27 cellular contexts compared by ENCODE assay signal in the genomic region with DNA sequence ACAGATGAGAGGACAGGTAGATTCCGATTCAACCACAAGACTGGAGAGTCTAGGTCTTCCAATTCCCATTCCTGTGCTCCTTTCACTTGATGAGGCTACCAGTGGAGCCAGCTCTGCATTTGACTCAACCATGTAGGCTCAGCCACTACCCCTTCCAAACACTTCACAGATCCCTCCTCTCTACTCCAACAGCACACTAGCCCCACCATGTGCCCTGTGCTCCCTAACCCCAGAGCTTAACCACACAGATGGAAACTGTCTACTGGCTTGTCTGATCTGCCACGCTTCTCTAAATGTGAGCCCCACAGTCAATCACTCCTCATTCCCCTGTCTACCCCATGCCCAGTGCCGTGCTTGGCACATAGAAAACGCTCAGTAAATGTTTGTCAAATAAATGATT.
DNase-seq lines count a peak whose midpoint lies in the region; ATAC-seq and TF ChIP-seq lines count a peak whose summit lies in the region.
"Had no signal": no experiment of that assay in that cellular context is flagged by ENCODE, and none has a peak within 500 bp of the region (broad histone marks: within the 10 kb centered on the region; RNA-seq: fewer than 3 reads in every experiment).

No MANE protein-coding gene starts in this region.

- ATAC-seq in WTC11 (peak; percentile 93), HG03460 (IDR thresholded peaks at IDR 0.05; ENCODE audit: unreplicated experiment) (no peak)
- ATAC-seq: HepG2, K562 had no signal

- no peaks in the 10 kb centered on the region for H3F3A ChIP-seq in neural progenitor cell (ENCODE audit: low read depth)

- no peaks in the 10 kb centered on the region; the same call in 1 of the 2 replicates for H3K9me3 ChIP-seq in MG63
- no peaks in the 10 kb centered on the region for H3K9me3 ChIP-seq in neural progenitor cell (ENCODE audit: low read depth)
- H3K9me3 ChIP-seq: Caco-2, HAP-1, Peyer's patch, SJSA1 had no signal

- DNase-seq in DMS53 (lab: John Stamatoyannopoulos, UW), result peak; percentile 9
- no peak for DNase-seq in DMS53 treated with DMSO at 0.1 percent for 48 hours (lab: John Stamatoyannopoulos, UW; ENCODE audit: unreplicated experiment)
- peak; percentile 36 for DNase-seq in MG63
- DNase-seq in WTC11 (ENCODE audit: low spot score), result no peak
- no peak for DNase-seq in neural progenitor cell (ENCODE audit: low spot score)
- no peak for DNase-seq in GM19238 (ENCODE audit: insufficient read length, low spot score)
- no peak for DNase-seq in activated T-helper 2 cell treated with anti-CD3 and anti-CD28 coated beads, Interferon-gamma antibody, Interleukin-2, Interleukin-4, amounts not matched to agents 10 μg/mL and 5 μg/mL and 100 μg/mL, durations not matched to agents 14 hours and 24 hours and 36 hours (ENCODE audit: low spot score)
- DNase-seq: 8988T; Caco-2; CD4-positive, alpha-beta memory T cell; DMS153; EL; GF-D8; NCI-H1105; NCI-H146; NCI-H2029 treated with DMSO at 0.1 percent for 48 hours; NCI-H2171; NCI-H446; NCI-H526; Peyer's patch had no signal

- H3K79me2 ChIP-seq in neural progenitor cell (ENCODE audit: low read depth), result no peaks in the 10 kb centered on the region

- no peak overlapping the region for H2AFZ ChIP-seq in neural progenitor cell (replicated peaks)

- H3K4me3 Mint-ChIP-seq in WTC11 (no peak overlapping the region), neural progenitor cell (no peak overlapping the region)
- no peak overlapping the region for H3K4me3 Mint-ChIP-seq in activated T-helper 2 cell treated with anti-CD3 and anti-CD28 coated beads, Interferon-gamma antibody, Interleukin-2, Interleukin-4, amounts not matched to agents 10 μg/mL and 5 μg/mL and 100 μg/mL, durations not matched to agents 14 hours and 24 hours and 36 hours (ENCODE audit: low read depth)
- H3K4me3 Mint-ChIP-seq: CD4-positive, alpha-beta memory T cell had no signal

- H3K27me3 Mint-ChIP-seq in WTC11 (ENCODE audit: low read depth) (no peaks in the 10 kb centered on the region), neural progenitor cell (ENCODE audit: insufficient read depth, low read depth) (peaks cover 2% of the 10 kb centered on the region)
- no peaks in the 10 kb centered on the region for H3K27me3 Mint-ChIP-seq in activated T-helper 2 cell treated with anti-CD3 and anti-CD28 coated beads, Interferon-gamma antibody, Interleukin-2, Interleukin-4, amounts not matched to agents 10 μg/mL and 5 μg/mL and 100 μg/mL, durations not matched to agents 14 hours and 24 hours and 36 hours (ENCODE audit: low read depth)
- H3K27me3 Mint-ChIP-seq: CD4-positive, alpha-beta memory T cell had no signal

- no peaks in the 10 kb centered on the region for H3K36me3 ChIP-seq in MG63
- H3K36me3 ChIP-seq in neural progenitor cell, result no peaks in the 10 kb centered on the region
- H3K36me3 ChIP-seq: BLaER1 treated with 17β-estradiol and CSF1 and Interleukin-3, amounts not matched to agents 10 nM and 100 nM; HAP-1; Peyer's patch; SJSA1 had no signal

- CTCF ChIA-PET in WTC11 (lab: Charles Lee), result interaction anchor here (0.7 to 2.7 kb wide), 6 partner anchors 36 to 510 kb away, joined by 3 to 10 read pairs (median 4); no protein-coding TSS in a partner anchor

- no peak overlapping the region for H3K4me2 ChIP-seq in neural progenitor cell
- H3K4me2 ChIP-seq: BLaER1 treated with 17β-estradiol and CSF1 and Interleukin-3, amounts not matched to agents 10 nM and 100 nM had no signal

- no peaks in the 10 kb centered on the region for H4K20me1 ChIP-seq in neural progenitor cell (ENCODE audit: low read depth)
- H4K20me1 ChIP-seq: BLaER1 treated with 17β-estradiol and CSF1 and Interleukin-3, amounts not matched to agents 10 nM and 100 nM had no signal

- no peak overlapping the region for H3K27ac Mint-ChIP-seq in WTC11
- no peak overlapping the region for H3K27ac Mint-ChIP-seq in neural progenitor cell
- H3K27ac Mint-ChIP-seq in activated T-helper 2 cell treated with anti-CD3 and anti-CD28 coated beads, Interferon-gamma antibody, Interleukin-2, Interleukin-4, amounts not matched to agents 10 μg/mL and 5 μg/mL and 100 μg/mL, durations not matched to agents 14 hours and 24 hours and 36 hours, result no peak overlapping the region
- H3K27ac Mint-ChIP-seq: CD4-positive, alpha-beta memory T cell had no signal

- H3K27ac ChIP-seq in neural progenitor cell, result no peak overlapping the region
- H3K27ac ChIP-seq: BLaER1 treated with 17β-estradiol and CSF1 and Interleukin-3, amounts not matched to agents 10 nM and 100 nM; HL-60; Peyer's patch; SJSA1 had no signal

- no peak overlapping the region for H3K9ac ChIP-seq in neural progenitor cell
- H3K9ac ChIP-seq: BLaER1 treated with 17β-estradiol and CSF1 and Interleukin-3, amounts not matched to agents 10 nM and 100 nM had no signal

- H3K4me3 ChIP-seq in MG63, result no peak overlapping the region
- no peak overlapping the region for H3K4me3 ChIP-seq in neural progenitor cell
- H3K4me3 ChIP-seq: BLaER1 treated with 17β-estradiol and CSF1 and Interleukin-3, amounts not matched to agents 10 nM and 100 nM; HAP-1; K562; Peyer's patch; SJSA1 had no signal

- POLR2A ChIA-PET in WTC11 (lab: Charles Lee), result no interaction called here

- H3K36me3 Mint-ChIP-seq in WTC11, result no peaks in the 10 kb centered on the region
- H3K36me3 Mint-ChIP-seq in neural progenitor cell, result no peaks in the 10 kb centered on the region
- H3K36me3 Mint-ChIP-seq in activated T-helper 2 cell treated with anti-CD3 and anti-CD28 coated beads, Interferon-gamma antibody, Interleukin-2, Interleukin-4, amounts not matched to agents 10 μg/mL and 5 μg/mL and 100 μg/mL, durations not matched to agents 14 hours and 24 hours and 36 hours (ENCODE audit: low read depth), result no peaks in the 10 kb centered on the region
- H3K36me3 Mint-ChIP-seq: CD4-positive, alpha-beta memory T cell had no signal

- H3K4me1 ChIP-seq in neural progenitor cell, result no peaks in the 10 kb centered on the region
- H3K4me1 ChIP-seq: Caco-2, HAP-1, Peyer's patch, SJSA1 had no signal

- intact Hi-C loops in activated T-helper 2 cell treated with anti-CD3 and anti-CD28 coated beads, Interferon-gamma antibody, Interleukin-2, Interleukin-4, amounts not matched to agents 10 μg/mL and 5 μg/mL and 100 μg/mL, durations not matched to agents 14 hours and 24 hours and 36 hours (cut with micrococcal nuclease), result no loop called here

- H3K9me3 Mint-ChIP-seq in WTC11, result no peaks in the 10 kb centered on the region
- no peaks in the 10 kb centered on the region for H3K9me3 Mint-ChIP-seq in neural progenitor cell
- no peaks in the 10 kb centered on the region for H3K9me3 Mint-ChIP-seq in activated T-helper 2 cell treated with anti-CD3 and anti-CD28 coated beads, Interferon-gamma antibody, Interleukin-2, Interleukin-4, amounts not matched to agents 10 μg/mL and 5 μg/mL and 100 μg/mL, durations not matched to agents 14 hours and 24 hours and 36 hours

- H3K27me3 ChIP-seq in MG63 (no peaks in the 10 kb centered on the region), neural progenitor cell (no peaks in the 10 kb centered on the region)
- H3K27me3 ChIP-seq: BLaER1 treated with 17β-estradiol and CSF1 and Interleukin-3, amounts not matched to agents 10 nM and 100 nM; Peyer's patch; SJSA1 had no signal

- peaks cover 3% of the 10 kb centered on the region; the same call in 1 of the 2 replicates for H3K4me1 Mint-ChIP-seq in WTC11
- no peaks in the 10 kb centered on the region for H3K4me1 Mint-ChIP-seq in neural progenitor cell
- no peaks in the 10 kb centered on the region for H3K4me1 Mint-ChIP-seq in activated T-helper 2 cell treated with anti-CD3 and anti-CD28 coated beads, Interferon-gamma antibody, Interleukin-2, Interleukin-4, amounts not matched to agents 10 μg/mL and 5 μg/mL and 100 μg/mL, durations not matched to agents 14 hours and 24 hours and 36 hours (ENCODE audit: low read depth)
- H3K4me1 Mint-ChIP-seq: CD4-positive, alpha-beta memory T cell had no signal

- TF ChIP-seq CTCF in WTC11 (IDR thresholded peaks at IDR 0.05), result no peak
- TF ChIP-seq CTCF in neural progenitor cell (IDR thresholded peaks at IDR 0.05), result peak; percentile 29

TF ChIP-seq in WTC11, 78 proteins besides CTCF, POLR2A, EP300 and RAD21 (continues in another document):
- TF ChIP-seq, protein P1, sequence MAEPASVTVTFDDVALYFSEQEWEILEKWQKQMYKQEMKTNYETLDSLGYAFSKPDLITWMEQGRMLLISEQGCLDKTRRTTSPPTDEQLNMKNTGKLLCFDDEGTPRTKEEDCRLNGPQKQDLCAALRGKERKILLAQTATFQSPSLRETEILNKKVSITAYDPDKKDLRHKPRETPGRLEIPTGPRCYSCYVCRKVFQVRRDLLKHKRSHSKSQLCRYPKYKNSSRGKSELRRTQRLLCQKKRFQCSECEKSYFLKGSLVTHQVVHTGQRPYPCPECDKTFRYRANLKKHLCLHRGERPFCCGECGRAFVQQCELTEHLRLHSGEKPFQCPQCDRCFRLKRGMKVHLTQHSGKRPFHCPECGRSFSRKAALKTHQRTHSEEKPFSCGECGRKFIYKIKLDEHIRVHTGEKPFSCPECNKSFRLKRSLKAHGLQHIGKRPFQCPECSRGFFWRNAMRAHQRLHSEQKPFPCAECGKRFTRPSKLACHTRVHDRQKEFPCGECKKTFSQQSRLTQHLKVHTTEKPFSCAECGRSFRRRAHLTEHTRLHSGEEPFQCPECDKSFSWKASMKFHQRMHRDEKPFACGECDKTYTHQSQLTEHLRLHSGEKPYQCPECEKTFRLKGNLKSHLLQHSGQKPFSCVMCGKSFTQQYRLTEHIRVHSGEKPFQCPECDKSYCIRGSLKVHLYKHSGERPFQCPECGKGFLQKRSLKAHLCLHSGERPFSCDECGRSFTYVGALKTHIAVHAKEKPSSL (CRISPR knock-in tag; conservative IDR thresholded peaks at IDR 0.05), result no peak
- TF ChIP-seq ZNF671 (CRISPR knock-in tag; IDR thresholded peaks at IDR 0.05) (no peak), CREM (CRISPR knock-in tag; IDR thresholded peaks at IDR 0.05) (no peak), JUN (CRISPR knock-in tag; IDR thresholded peaks at IDR 0.05) (no peak), NR3C1 (CRISPR knock-in tag; conservative IDR thresholded peaks at IDR 0.05; ENCODE audit: low read depth) (no peak), PRRX2 (CRISPR knock-in tag; IDR thresholded peaks at IDR 0.05) (no peak), GABPB1 (CRISPR knock-in tag; IDR thresholded peaks at IDR 0.05) (no peak), SMAD3 (CRISPR knock-in tag; IDR thresholded peaks at IDR 0.05; ENCODE audit: borderline replicate concordance) (no peak), SMAD4 (CRISPR knock-in tag; IDR thresholded peaks at IDR 0.05) (no peak)
- TF ChIP-seq, protein P2, sequence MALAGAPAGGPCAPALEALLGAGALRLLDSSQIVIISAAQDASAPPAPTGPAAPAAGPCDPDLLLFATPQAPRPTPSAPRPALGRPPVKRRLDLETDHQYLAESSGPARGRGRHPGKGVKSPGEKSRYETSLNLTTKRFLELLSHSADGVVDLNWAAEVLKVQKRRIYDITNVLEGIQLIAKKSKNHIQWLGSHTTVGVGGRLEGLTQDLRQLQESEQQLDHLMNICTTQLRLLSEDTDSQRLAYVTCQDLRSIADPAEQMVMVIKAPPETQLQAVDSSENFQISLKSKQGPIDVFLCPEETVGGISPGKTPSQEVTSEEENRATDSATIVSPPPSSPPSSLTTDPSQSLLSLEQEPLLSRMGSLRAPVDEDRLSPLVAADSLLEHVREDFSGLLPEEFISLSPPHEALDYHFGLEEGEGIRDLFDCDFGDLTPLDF (CRISPR knock-in tag; IDR thresholded peaks at IDR 0.05), result no peak

Comparison
In these comparisons a context has a peak if more than half of its experiments do, and no peak if none do; other contexts are left out.
1. DNase-seq: peak in DMS53 (single experiment) and MG63 (single experiment); none in DMS53 treated with DMSO at 0.1 percent for 48 hours (single experiment), WTC11 (single experiment), neural progenitor cell (single experiment), GM19238 (single experiment) and activated T-helper 2 cell treated with anti-CD3 and anti-CD28 coated beads, Interferon-gamma antibody, Interleukin-2, Interleukin-4, amounts not matched to agents 10 μg/mL and 5 μg/mL and 100 μg/mL, durations not matched to agents 14 hours and 24 hours and 36 hours (single experiment).